In genomic region chr4:24970635-24971034, GRCh38 we compare ENCODE assay signal across 24 cellular contexts.
"Had no signal": no experiment of that assay in that cellular context is flagged by ENCODE, and none has a peak within 500 bp of the region (broad histone marks: within the 10 kb centered on the region; RNA-seq: fewer than 3 reads in every experiment).

No MANE protein-coding gene starts in this region.

- H3K4me3 Mint-ChIP-seq: naive thymus-derived CD4-positive, alpha-beta T cell; nephron progenitor cell; type B pancreatic cell had no signal

- H3K9me3 Mint-ChIP-seq: type B pancreatic cell had no signal

- H3K4me3 ChIP-seq: dorsolateral prefrontal cortex, hepatocyte, lung, psoas muscle, sigmoid colon, skin epidermis, stomach, thoracic aorta, uterus had no signal

- H3K36me3 Mint-ChIP-seq: type B pancreatic cell had no signal

- H3K27ac ChIP-seq: dorsolateral prefrontal cortex, foreskin keratinocyte, hepatocyte, neutrophil, psoas muscle, sigmoid colon, skin epidermis, stomach, thoracic aorta, uterus had no signal

- H3K27me3 ChIP-seq: dorsolateral prefrontal cortex, hepatocyte, neutrophil, sigmoid colon, stomach, uterus had no signal

- H3K27ac Mint-ChIP-seq: naive thymus-derived CD4-positive, alpha-beta T cell; nephron progenitor cell; type B pancreatic cell had no signal

- H3K4me2 ChIP-seq: hepatocyte had no signal

- H3K4me1 ChIP-seq: foreskin keratinocyte, psoas muscle, stomach, uterus had no signal

- DNase-seq: cortex of kidney; dorsolateral prefrontal cortex; effector CD8-positive, alpha-beta T cell; erythroblast; left colon; left ventricle myocardium superior; mesendoderm; naive thymus-derived CD4-positive, alpha-beta T cell; nephron progenitor cell; psoas muscle; retina; sigmoid colon; stimulated activated CD4-positive, alpha-beta T cell treated with anti-CD3 and anti-CD28 coated beads, Interleukin-2, amount 100 ng/mL, for 24 hours; stimulated activated CD4-positive, alpha-beta T cell treated with anti-CD3 and anti-CD28 coated beads, Interleukin-4, amount 100 ng/mL, for 4 hours; stimulated activated naive CD4-positive, alpha-beta T cell; stomach; uterus had no signal

- H3K36me3 ChIP-seq: neutrophil, sigmoid colon, stomach, thoracic aorta, uterus had no signal

- H3K9me3 ChIP-seq: sigmoid colon, thoracic aorta, uterus had no signal
